In genomic region chr1:15310544-15310943, GRCh38 we compare ENCODE assay signal across 30 cellular contexts.
"Had no signal": no experiment of that assay in that cellular context is flagged by ENCODE, and none has a peak within 500 bp of the region (broad histone marks: within the 10 kb centered on the region; RNA-seq: fewer than 3 reads in every experiment).

No MANE protein-coding gene starts in this region.

- DNase-seq: naive thymus-derived CD4-positive, alpha-beta T cell; natural killer cell; occipital lobe; ovary; posterior cingulate gyrus; psoas muscle; right cardiac atrium; spleen; stimulated activated CD4-positive, alpha-beta T cell treated with anti-CD3 and anti-CD28 coated beads, Interleukin-12 subunit alpha, Interleukin-12 subunit beta, amount 100 ng/mL, for 4 hours; stimulated activated CD4-positive, alpha-beta T cell treated with anti-CD3 and anti-CD28 coated beads, Interleukin-1b, Interleukin-23, amount 100 ng/mL, for 48 hours; stimulated activated CD4-positive, alpha-beta T cell treated with anti-CD3 and anti-CD28 coated beads, Interleukin-4, amount 100 ng/mL, for 1 hour; stimulated activated CD4-positive, alpha-beta T cell treated with anti-CD3 and anti-CD28 coated beads, Interleukin-4, amount 100 ng/mL, for 4 hours; stimulated activated CD8-positive, alpha-beta memory T cell treated with anti-CD3 and anti-CD28 coated beads, Interleukin-4, amount 100 ng/mL, for 48 hours; stimulated activated naive B cell treated with anti-CD40 and anti-IgM and Interleukin-4, amounts not matched to agents 10 μg/mL and 1 μg/mL and 100 μg/mL, for 72 hours; stimulated activated naive CD4-positive, alpha-beta T cell treated with Interleukin-2 at 50 U/mL for 16 hours; stomach; thyroid gland; upper lobe of right lung; uterus had no signal

- H3K27ac ChIP-seq: neural progenitor cell, ovary, parathyroid adenoma, psoas muscle, skin epidermis, spleen, stomach, thoracic aorta, thyroid gland, tibial nerve, upper lobe of right lung, uterus had no signal

- H3K4me1 ChIP-seq: neural progenitor cell, parathyroid adenoma, psoas muscle, spleen, thyroid gland, tibial nerve, upper lobe of right lung, uterus had no signal

- ATAC-seq: naive thymus-derived CD4-positive, alpha-beta T cell; natural killer cell; psoas muscle; sciatic nerve; stimulated activated naive B cell treated with anti-CD40 and anti-IgM and Interleukin-4, amounts not matched to agents 10 μg/mL and 1 μg/mL and 100 μg/mL, for 72 hours; upper lobe of right lung had no signal

- H3K9me3 Mint-ChIP-seq: natural killer cell; stimulated activated naive B cell treated with anti-CD40 and anti-IgM and Interleukin-4, amounts not matched to agents 10 μg/mL and 1 μg/mL and 100 μg/mL, for 72 hours; type B pancreatic cell had no signal

- H3K4me3 ChIP-seq: neural progenitor cell, ovary, psoas muscle, skin epidermis, smooth muscle cell, spleen, stomach, thoracic aorta, thyroid gland, tibial nerve, upper lobe of right lung, uterus had no signal

- H3K27ac Mint-ChIP-seq: naive thymus-derived CD4-positive, alpha-beta T cell; natural killer cell; nephron; progenitor cell of endocrine pancreas; stimulated activated naive B cell treated with anti-CD40 and anti-IgM and Interleukin-4, amounts not matched to agents 10 μg/mL and 1 μg/mL and 100 μg/mL, for 72 hours; stimulated activated naive CD8-positive, alpha-beta T cell treated with anti-CD3 and anti-CD28 coated beads, Interleukin-15, Interleukin-2, amounts not matched to agents 100 ng/mL and 50 ng/mL, for 24 hours; type B pancreatic cell had no signal

- H3K4me2 ChIP-seq: neural progenitor cell, smooth muscle cell had no signal

- H3K27me3 ChIP-seq: neural progenitor cell, ovary, spleen, stomach, thyroid gland, tibial nerve, upper lobe of right lung, uterus had no signal

- H2AFZ ChIP-seq: neural progenitor cell, parathyroid adenoma had no signal

- H3K36me3 Mint-ChIP-seq: naive thymus-derived CD4-positive, alpha-beta T cell; natural killer cell; stimulated activated naive B cell treated with anti-CD40 and anti-IgM and Interleukin-4, amounts not matched to agents 10 μg/mL and 1 μg/mL and 100 μg/mL, for 72 hours; type B pancreatic cell had no signal

- H3K36me3 ChIP-seq: neural progenitor cell, ovary, spleen, stomach, thoracic aorta, thyroid gland, tibial nerve, upper lobe of right lung, uterus had no signal

- H3K4me1 Mint-ChIP-seq: nephron; stimulated activated naive B cell treated with anti-CD40 and anti-IgM and Interleukin-4, amounts not matched to agents 10 μg/mL and 1 μg/mL and 100 μg/mL, for 72 hours had no signal

- H3K4me3 Mint-ChIP-seq: naive thymus-derived CD4-positive, alpha-beta T cell; natural killer cell; nephron; neural progenitor cell; stimulated activated naive B cell treated with anti-CD40 and anti-IgM and Interleukin-4, amounts not matched to agents 10 μg/mL and 1 μg/mL and 100 μg/mL, for 72 hours; stimulated activated naive CD8-positive, alpha-beta T cell treated with anti-CD3 and anti-CD28 coated beads, Interleukin-15, Interleukin-2, amounts not matched to agents 100 ng/mL and 50 ng/mL, for 24 hours; type B pancreatic cell had no signal

- H3K79me2 ChIP-seq: parathyroid adenoma had no signal

- H3K9me3 ChIP-seq: ovary, psoas muscle, stomach, thoracic aorta, thyroid gland, upper lobe of right lung, uterus had no signal

- H3K9ac ChIP-seq: neural progenitor cell, parathyroid adenoma had no signal
